ENCODE assay signal across 8 cellular contexts in genomic region chr13:99796175-99796819, GRCh38.
A peak's percentile ranks its signal among the peaks of the same experiment; 100 is the strongest.
DNase-seq lines count a peak whose midpoint lies in the region; TF ChIP-seq lines count a peak whose summit lies in the region.

No MANE protein-coding gene starts in this region.

- no peaks in the 10 kb centered on the region for H3K79me2 ChIP-seq in osteoblast (ENCODE audit: insufficient read depth, low read length)

- H4K20me1 ChIP-seq in osteoblast (ENCODE audit: insufficient read depth, low read length) = no peaks in the 10 kb centered on the region

- H3K4me3 ChIP-seq in fibroblast of pulmonary artery (replicated peaks; ENCODE audit: low read depth, low read length) (no peak overlapping the region), osteoblast (ENCODE audit: insufficient read depth, low read length) (no peak overlapping the region)

- H3K27me3 Mint-ChIP-seq in T-helper 2 cell treated with Interferon-gamma antibody and Interleukin-4, amounts not matched to agents 5 μg/mL and 100 μg/mL, for 36 hours (ENCODE audit: low read depth) = no peaks in the 10 kb centered on the region

- no peaks in the 10 kb centered on the region for H3K36me3 Mint-ChIP-seq in T-helper 2 cell treated with Interferon-gamma antibody and Interleukin-4, amounts not matched to agents 5 μg/mL and 100 μg/mL, for 36 hours (ENCODE audit: low read depth)

- peak; percentile 30 for DNase-seq in stimulated activated CD4-positive, alpha-beta T cell treated with anti-CD3 and anti-CD28 coated beads, Interleukin-15, amount 100 ng/mL, for 24 hours
- DNase-seq in stimulated activated CD4-positive, alpha-beta T cell treated with anti-CD3 and anti-CD28 coated beads, Interleukin-4, amount 100 ng/mL, for 1 hour = no peak
- peak; percentile 6 for DNase-seq in T-helper 2 cell treated with Interferon-gamma antibody and Interleukin-4, amounts not matched to agents 5 μg/mL and 100 μg/mL, for 36 hours (ENCODE audit: low spot score)
- DNase-seq in fibroblast of pulmonary artery (ENCODE audit: low read depth) (peak; percentile 47), NCI-H774 (lab: John Stamatoyannopoulos, UW) (no peak), osteoblast (ENCODE audit: insufficient read length, low spot score, missing footprints) (no peak), DMS153 treated with DMSO at 0.1 percent for 48 hours (lab: John Stamatoyannopoulos, UW; ENCODE audit: unreplicated experiment) (no peak), NCI-H2081 treated with DMSO at 0.1 percent for 48 hours (lab: John Stamatoyannopoulos, UW) (no peak)

- H3K9me3 Mint-ChIP-seq in T-helper 2 cell treated with Interferon-gamma antibody and Interleukin-4, amounts not matched to agents 5 μg/mL and 100 μg/mL, for 36 hours = no peaks in the 10 kb centered on the region

- no peak overlapping the region for H3K27ac Mint-ChIP-seq in T-helper 2 cell treated with Interferon-gamma antibody and Interleukin-4, amounts not matched to agents 5 μg/mL and 100 μg/mL, for 36 hours

- H2AFZ ChIP-seq in osteoblast (ENCODE audit: low read length) = no peak overlapping the region

- no peaks in the 10 kb centered on the region for H3K4me1 Mint-ChIP-seq in T-helper 2 cell treated with Interferon-gamma antibody and Interleukin-4, amounts not matched to agents 5 μg/mL and 100 μg/mL, for 36 hours (ENCODE audit: low read depth)

- no peaks in the 10 kb centered on the region for H3K9me3 ChIP-seq in osteoblast (ENCODE audit: low read depth, low read length)

- H3K36me3 ChIP-seq in osteoblast (ENCODE audit: insufficient read depth, low read length) = no peaks in the 10 kb centered on the region

- H3K27me3 ChIP-seq in osteoblast (ENCODE audit: insufficient read depth, low read length) = no peaks in the 10 kb centered on the region

- TF ChIP-seq CTCF in fibroblast of pulmonary artery (IDR thresholded peaks at IDR 0.05; ENCODE audit: low read length, missing control alignments) (no peak), osteoblast (IDR thresholded peaks at IDR 0.05; ENCODE audit: extremely low read depth, low read depth, low read length) (no peak)

- no peak overlapping the region for H3K4me3 Mint-ChIP-seq in T-helper 2 cell treated with Interferon-gamma antibody and Interleukin-4, amounts not matched to agents 5 μg/mL and 100 μg/mL, for 36 hours

- no peak overlapping the region for H3K4me2 ChIP-seq in osteoblast (ENCODE audit: insufficient read depth, low read length)

- no peaks in the 10 kb centered on the region for H3K4me1 ChIP-seq in osteoblast (ENCODE audit: insufficient read depth, low read length)

- H3K27ac ChIP-seq in osteoblast (ENCODE audit: low read depth, low read length) = no peak overlapping the region

Comparison
In these comparisons a context has a peak if more than half of its experiments do, and no peak if none do; other contexts are left out.
1. DNase-seq: peak in stimulated activated CD4-positive, alpha-beta T cell treated with anti-CD3 and anti-CD28 coated beads, Interleukin-15, amount 100 ng/mL, for 24 hours (single experiment), T-helper 2 cell treated with Interferon-gamma antibody and Interleukin-4, amounts not matched to agents 5 μg/mL and 100 μg/mL, for 36 hours (single experiment) and fibroblast of pulmonary artery (single experiment); none in stimulated activated CD4-positive, alpha-beta T cell treated with anti-CD3 and anti-CD28 coated beads, Interleukin-4, amount 100 ng/mL, for 1 hour (single experiment), NCI-H774 (single experiment), osteoblast (single experiment), DMS153 treated with DMSO at 0.1 percent for 48 hours (single experiment) and NCI-H2081 treated with DMSO at 0.1 percent for 48 hours (single experiment).